10 cellular contexts compared by ENCODE assay signal in the genomic region with DNA sequence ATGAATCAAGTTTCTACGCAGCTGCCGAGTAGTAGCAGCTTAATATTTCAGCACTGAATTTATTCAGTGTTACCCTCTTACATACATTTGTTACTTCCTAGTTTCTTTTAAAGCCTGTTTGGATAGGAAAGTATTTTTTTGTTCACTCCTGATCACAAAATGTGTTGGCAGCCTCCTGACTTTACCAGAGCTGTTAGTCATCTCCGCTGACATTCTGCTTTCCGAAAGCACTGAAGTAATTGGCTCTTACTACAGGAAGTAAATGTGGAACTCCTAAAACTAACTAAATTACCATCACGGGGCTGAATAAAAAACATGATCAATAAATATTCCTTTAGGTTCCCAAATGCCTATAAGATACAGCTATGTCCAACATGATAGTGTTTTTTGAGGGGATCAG.
DNase-seq lines count a peak whose midpoint lies in the region; ATAC-seq and TF ChIP-seq lines count a peak whose summit lies in the region.
"Had no signal": no experiment of that assay in that cellular context is flagged by ENCODE, and none has a peak within 500 bp of the region (broad histone marks: within the 10 kb centered on the region; RNA-seq: fewer than 3 reads in every experiment).

No MANE protein-coding gene starts in this region.

- H3K36me3 Mint-ChIP-seq in activated CD8-positive, alpha-beta memory T cell treated with anti-CD3 and anti-CD28 coated beads, Interleukin-2, amount 10 ng/mL, durations not matched to agents 7 days and 5 days, result peaks cover 6% of the 10 kb centered on the region

- H3K27ac Mint-ChIP-seq in activated CD8-positive, alpha-beta memory T cell treated with anti-CD3 and anti-CD28 coated beads, Interleukin-2, amount 10 ng/mL, durations not matched to agents 7 days and 5 days, result peak overlapping the region; percentile 83

- TF ChIP-seq CTCF in smooth muscle cell (IDR thresholded peaks at IDR 0.05; ENCODE audit: borderline replicate concordance, insufficient read depth, poor library complexity, severe bottlenecking) (no peak), GM10266 (IDR thresholded peaks at IDR 0.05; ENCODE audit: control insufficient read depth, insufficient read depth, low read depth, missing control alignments) (no peak)

- no peaks in the 10 kb centered on the region for H3K36me3 ChIP-seq in smooth muscle cell (ENCODE audit: low read depth)

- peak overlapping the region; percentile 30 for H3K4me2 ChIP-seq in smooth muscle cell

- no peaks in the 10 kb centered on the region for H3K4me1 ChIP-seq in smooth muscle cell (ENCODE audit: low read depth)

- no peaks in the 10 kb centered on the region for H3K9me3 Mint-ChIP-seq in activated CD8-positive, alpha-beta memory T cell treated with anti-CD3 and anti-CD28 coated beads, Interleukin-2, amount 10 ng/mL, durations not matched to agents 7 days and 5 days (ENCODE audit: low read depth)

- H2AFZ ChIP-seq in smooth muscle cell (ENCODE audit: low read depth), result peak overlapping the region; percentile 79

- H3F3A ChIP-seq in smooth muscle cell (ENCODE audit: low read depth), result no peaks in the 10 kb centered on the region

- no peaks in the 10 kb centered on the region for H3K27me3 ChIP-seq in smooth muscle cell (ENCODE audit: low read depth)
- H3K27me3 ChIP-seq: BLaER1 treated with 17β-estradiol and CSF1 and Interleukin-3, amounts not matched to agents 10 nM and 100 nM had no signal

- peaks cover 51% of the 10 kb centered on the region for H3K4me1 Mint-ChIP-seq in activated CD8-positive, alpha-beta memory T cell treated with anti-CD3 and anti-CD28 coated beads, Interleukin-2, amount 10 ng/mL, durations not matched to agents 7 days and 5 days

- WGBS in smooth muscle cell (ENCODE audit: low lambda C conversion rate), result 73% methylated on average over 5 of the region's 5 CpGs

- no peaks in the 10 kb centered on the region for H4K20me1 ChIP-seq in smooth muscle cell (ENCODE audit: low read depth)
- H4K20me1 ChIP-seq: BLaER1 treated with 17β-estradiol and CSF1 and Interleukin-3, amounts not matched to agents 10 nM and 100 nM had no signal

- H3K27me3 Mint-ChIP-seq in activated CD8-positive, alpha-beta memory T cell treated with anti-CD3 and anti-CD28 coated beads, Interleukin-2, amount 10 ng/mL, durations not matched to agents 7 days and 5 days, result peaks cover 7% of the 10 kb centered on the region

- H3K9ac ChIP-seq in smooth muscle cell (ENCODE audit: low read depth), result no peak overlapping the region

- ATAC-seq in activated CD8-positive, alpha-beta memory T cell treated with anti-CD3 and anti-CD28 coated beads, Interleukin-2, amount 10 ng/mL, durations not matched to agents 7 days and 5 days, result peak; percentile 63
- peak; percentile 48 for ATAC-seq in esophagus mucosa
- no peak for ATAC-seq in GM18907 (IDR thresholded peaks at IDR 0.05; ENCODE audit: unreplicated experiment)
- ATAC-seq: Panc1 had no signal

- H3K9me3 ChIP-seq in smooth muscle cell (replicated peaks; ENCODE audit: low read depth), result no peaks in the 10 kb centered on the region
- H3K9me3 ChIP-seq: BLaER1 treated with 17β-estradiol and CSF1 and Interleukin-3, amounts not matched to agents 10 nM and 100 nM had no signal

- no peak for DNase-seq in activated CD8-positive, alpha-beta memory T cell treated with anti-CD3 and anti-CD28 coated beads, Interleukin-2, amount 10 ng/mL, durations not matched to agents 7 days and 5 days
- no peak for DNase-seq in activated CD8-positive, alpha-beta memory T cell treated with anti-CD3 and anti-CD28 coated beads, Interleukin-2, amount 50 U/mL, for 48 hours
- DNase-seq in RPMI7951 (ENCODE audit: low read depth) (peak; percentile 51), smooth muscle cell (lab: John Stamatoyannopoulos, UW; ENCODE audit: unreplicated experiment) (no peak), NCI-H2171 (lab: John Stamatoyannopoulos, UW) (no peak), GM10266 (ENCODE audit: extremely low spot score) (no peak)

- no peaks in the 10 kb centered on the region for H3K79me2 ChIP-seq in smooth muscle cell (ENCODE audit: low read depth)

- CTCF ChIA-PET in activated CD8-positive, alpha-beta memory T cell treated with anti-CD3 and anti-CD28 coated beads, Interleukin-2, amount 10 ng/mL, durations not matched to agents 7 days and 5 days (lab: Charles Lee), result interaction anchor here (2.3 to 3.5 kb wide), 2 partner anchors 21 to 31 kb away, joined by 9 to 17 read pairs; no protein-coding TSS in a partner anchor

- peak overlapping the region; percentile 63 for H3K4me3 Mint-ChIP-seq in activated CD8-positive, alpha-beta memory T cell treated with anti-CD3 and anti-CD28 coated beads, Interleukin-2, amount 10 ng/mL, durations not matched to agents 7 days and 5 days

- H3K4me3 ChIP-seq in smooth muscle cell, result no peak overlapping the region

- H3K27ac ChIP-seq in smooth muscle cell (ENCODE audit: low read depth), result no peak overlapping the region
